Comparison of ENCODE assay signal across 27 cellular contexts in genomic region chr12:113880337-113880736, GRCh38.
A peak's percentile ranks its signal among the peaks of the same experiment; 100 is the strongest.
DNase-seq lines count a peak whose midpoint lies in the region; ATAC-seq and FAIRE-seq lines count a peak whose summit lies in the region.
"Had no signal": no experiment of that assay in that cellular context is flagged by ENCODE, and none has a peak within 500 bp of the region (broad histone marks: within the 10 kb centered on the region; RNA-seq: fewer than 3 reads in every experiment).

No MANE protein-coding gene starts in this region.

- peak; percentile 48 for DNase-seq in DMS153 treated with DMSO at 0.1 percent for 48 hours (lab: John Stamatoyannopoulos, UW; ENCODE audit: unreplicated experiment)
- DNase-seq in HTR-8/SVneo (ENCODE audit: insufficient read length, low spot score): no peak
- DNase-seq in NCI-H2107 treated with DMSO at 0.1 percent for 48 hours (lab: John Stamatoyannopoulos, UW; ENCODE audit: unreplicated experiment): peak; percentile 94
- peak; percentile 33 for DNase-seq in SHP77 treated with DMSO at 0.1 percent for 48 hours (lab: John Stamatoyannopoulos, UW)
- no peak for DNase-seq in T-helper 2 cell
- DNase-seq in activated CD4-positive, alpha-beta T cell treated with anti-CD3 and anti-CD28 coated beads, Interleukin-2, amount 50 U/mL, for 1 hour: no peak
- DNase-seq: activated CD4-positive, alpha-beta T cell treated with anti-CD3 and anti-CD28 coated beads, Interleukin-2, amount 50 U/mL, for 4 hours; activated CD4-positive, CD25-positive, alpha-beta regulatory T cell; activated CD8-positive, alpha-beta memory T cell treated with anti-CD3 and anti-CD28 coated beads, Interleukin-2, amount 50 U/mL, for 4 hours; activated naive CD4-positive, alpha-beta T cell treated with anti-CD3 and anti-CD28 coated beads, Interleukin-2, amount 10 ng/mL, durations not matched to agents 7 days and 5 days; brain microvascular endothelial cell; C1 segment of cervical spinal cord; COR-L47; gastrocnemius medialis; immature natural killer cell; mesenchymal stem cell; MV-4-11; NCI-H446; SIG-M5; sigmoid colon; stimulated activated CD4-positive, alpha-beta T cell treated with anti-CD3 and anti-CD28 coated beads, Interleukin-4, amount 100 ng/mL, for 4 hours; substantia nigra; upper lobe of right lung had no signal

- no peak for ATAC-seq in HG03175 (IDR thresholded peaks at IDR 0.05; ENCODE audit: unreplicated experiment)
- ATAC-seq: gastrocnemius medialis; left lobe of liver; Panc1; stimulated activated memory B cell treated with anti-CD40 and anti-IgM and Interleukin-4, amounts not matched to agents 10 μg/mL and 1 μg/mL and 100 μg/mL, for 72 hours; upper lobe of right lung had no signal

- peak; percentile 52 for FAIRE-seq in HTR-8/SVneo (lab: Jason Lieb, UNC)

Comparison
In these comparisons a context has a peak if more than half of its experiments do, and no peak if none do; other contexts are left out.
1. DNase-seq: peak in DMS153 treated with DMSO at 0.1 percent for 48 hours (single experiment), NCI-H2107 treated with DMSO at 0.1 percent for 48 hours (single experiment) and SHP77 treated with DMSO at 0.1 percent for 48 hours (single experiment); none in HTR-8/SVneo (single experiment), T-helper 2 cell (0 of 5) and activated CD4-positive, alpha-beta T cell treated with anti-CD3 and anti-CD28 coated beads, Interleukin-2, amount 50 U/mL, for 1 hour (single experiment).